In genomic region chr1:243716901-243717300, GRCh38 we compare ENCODE assay signal across 1 cellular context.
TF ChIP-seq lines count a peak whose summit lies in the region.

No MANE protein-coding gene starts in this region.

TF ChIP-seq in IMR-90, 13 proteins besides CTCF, POLR2A, EP300 and RAD21:
- no peak for TF ChIP-seq ELK1 (IDR thresholded peaks at IDR 0.05; ENCODE audit: borderline replicate concordance, low read depth, low read length)
- no peak for TF ChIP-seq CEBPB (IDR thresholded peaks at IDR 0.05; ENCODE audit: low read depth, low read length)
- no peak for TF ChIP-seq SMC3 (IDR thresholded peaks at IDR 0.05; ENCODE audit: low read depth, low read length)
- TF ChIP-seq MXI1 (IDR thresholded peaks at IDR 0.05; ENCODE audit: borderline replicate concordance, low read depth, low read length), result no peak
- TF ChIP-seq NFE2L2 (IDR thresholded peaks at IDR 0.05; ENCODE audit: low read depth, low read length), result no peak
- no peak for TF ChIP-seq MAFK (IDR thresholded peaks at IDR 0.05; ENCODE audit: low read depth, low read length)
- TF ChIP-seq RCOR1 (IDR thresholded peaks at IDR 0.05; ENCODE audit: insufficient replicate concordance, low read length), result no peak
- TF ChIP-seq BHLHE40 (IDR thresholded peaks at IDR 0.05; ENCODE audit: low read depth, low read length), result no peak
- no peak for TF ChIP-seq USF2 (IDR thresholded peaks at IDR 0.05; ENCODE audit: low read depth, low read length)
- no peak for TF ChIP-seq MAZ (IDR thresholded peaks at IDR 0.05; ENCODE audit: borderline replicate concordance, low read depth, low read length)
- TF ChIP-seq FOS (IDR thresholded peaks at IDR 0.05; ENCODE audit: low read depth, low read length), result no peak
- no peak for TF ChIP-seq RFX5 (IDR thresholded peaks at IDR 0.05; ENCODE audit: low read depth, low read length)
- TF ChIP-seq CHD1 (IDR thresholded peaks at IDR 0.05; ENCODE audit: low read depth, low read length), result no peak
